ENCODE assay signal across 24 cellular contexts in genomic region chr3:13520326-13520880, GRCh38. TPM values are rescaled to one million over a fixed set of nuclear protein-coding genes. Genes with fewer than 3 reads are reported as not detected.
DNase-seq lines count a peak whose midpoint lies in the region; ATAC-seq, FAIRE-seq and TF ChIP-seq lines count a peak whose summit lies in the region.
"Had no signal": no experiment of that assay in that cellular context is flagged by ENCODE, and none has a peak within 500 bp of the region (broad histone marks: within the 10 kb centered on the region; RNA-seq: fewer than 3 reads in every experiment).

No MANE protein-coding gene starts in this region.

- intact Hi-C loops in HepG2 (cut with micrococcal nuclease; ENCODE audit: unreplicated experiment) (no loop called here), right lobe of liver (cut with DNase I) (no loop called here), kidney (cut with DNase I) (no loop called here), vagina (cut with DNase I) (no loop called here)

- H3K27ac ChIP-seq in HepG2 (ENCODE audit: extremely low read length, insufficient read depth, low read length) (no peak overlapping the region), right lobe of liver (no peak overlapping the region), kidney (ENCODE audit: low read depth in 2 of 2, low read length in 2 of 2) (no peak overlapping the region), osteoblast (ENCODE audit: low read depth, low read length) (no peak overlapping the region), vagina (peak overlapping the region; percentile 91)
- H3K27ac ChIP-seq: GM23248 had no signal

- H2AFZ ChIP-seq in HepG2 (ENCODE audit: low read length) = no peak overlapping the region
- no peak overlapping the region for H2AFZ ChIP-seq in osteoblast (ENCODE audit: low read length)
- H2AFZ ChIP-seq: GM23248 had no signal

- ATAC-seq in HepG2 = no peak
- ATAC-seq in right lobe of liver = no peak

- H3K27me3 ChIP-seq in HepG2 (ENCODE audit: control insufficient read depth in 1 of 2, insufficient read depth in 2 of 2, low read length in 2 of 2) = peaks cover 10 to 59% of the 10 kb centered on the region in 2 experiments
- H3K27me3 ChIP-seq in right lobe of liver = peaks cover 0 to 39% of the 10 kb centered on the region in 2 donors
- no peaks in the 10 kb centered on the region for H3K27me3 ChIP-seq in osteoblast (ENCODE audit: insufficient read depth, low read length)
- H3K27me3 ChIP-seq in vagina = no peaks in the 10 kb centered on the region
- H3K27me3 ChIP-seq: BE2C had no signal

- no peaks in the 10 kb centered on the region for H3K36me3 ChIP-seq in HepG2 (replicated peaks in 1 of 2; ENCODE audit: control insufficient read depth in 1 of 2, insufficient read depth in 2 of 2, low read length in 2 of 2)
- no peaks in the 10 kb centered on the region for H3K36me3 ChIP-seq in right lobe of liver
- H3K36me3 ChIP-seq in kidney (ENCODE audit: control insufficient read depth in 1 of 2, insufficient read depth in 2 of 2, low read length in 2 of 2) = no peaks in the 10 kb centered on the region
- H3K36me3 ChIP-seq in osteoblast (ENCODE audit: insufficient read depth, low read length) = no peaks in the 10 kb centered on the region
- no peaks in the 10 kb centered on the region for H3K36me3 ChIP-seq in vagina
- H3K36me3 ChIP-seq: BE2C, HAP-1 had no signal

- no peak overlapping the region for H3K4me3 ChIP-seq in HepG2 (replicated peaks in 1 of 3; ENCODE audit: insufficient read depth in 1 of 3, low read depth in 2 of 3, low read length in 3 of 3)
- H3K4me3 ChIP-seq in right lobe of liver = no peak overlapping the region
- no peak overlapping the region for H3K4me3 ChIP-seq in kidney (ENCODE audit: low read length in 2 of 2)
- no peak overlapping the region for H3K4me3 ChIP-seq in osteoblast (ENCODE audit: insufficient read depth, low read length)
- no peak overlapping the region for H3K4me3 ChIP-seq in vagina
- H3K4me3 ChIP-seq: GM23248, HAP-1 had no signal

- FAIRE-seq in HepG2 (lab: Jason Lieb, UNC) (no peak), kidney (lab: Jason Lieb, UNC) (no peak)
- FAIRE-seq: A204.1, GM12891, GM19239 had no signal

- no peak overlapping the region for H3K4me2 ChIP-seq in HepG2 (ENCODE audit: low read depth, low read length)
- H3K4me2 ChIP-seq in osteoblast (ENCODE audit: insufficient read depth, low read length) = no peak overlapping the region

- WGBS in HepG2 (ENCODE audit: low lambda C conversion rate) = 24% methylated on average over 4 of the region's 9 CpGs
- WGBS in right lobe of liver (ENCODE audit: insufficient coverage, low coverage, low lambda C conversion rate, missing lambda C conversion rate) = 39% methylated on average over 2 of the region's 9 CpGs

- no peak for TF ChIP-seq RAD21 in HepG2 (CRISPR knock-in tag; IDR thresholded peaks at IDR 0.05)

- in situ Hi-C loops in HepG2 (cut with HindIII; ENCODE audit: extremely low pct_ligation_motif_present, low pct_unique_long_range_greater_than_20kb) = no loop called here

- DNase-seq in HepG2 (ENCODE audit: low spot score) (no peak), right lobe of liver (no peak), kidney (peak; percentile 43), osteoblast (ENCODE audit: insufficient read length, low spot score, missing footprints) (peak; percentile 54), vagina (ENCODE audit: extremely low spot score in 2 of 2) (no peak), GF-D8 (lab: John Stamatoyannopoulos, UW) (no peak), SK-N-DZ (ENCODE audit: low spot score) (no peak), erythroblast (lab: John Stamatoyannopoulos, UW) (no peak)
- DNase-seq: ACHN; BE2C; C1 segment of cervical spinal cord; CD4-positive, CD25-positive, alpha-beta regulatory T cell; CD8-positive, alpha-beta memory T cell; COR-L47; DMS 273 treated with DMSO at 0.1 percent for 48 hours; DMS53; DND-41; EL; GM23248 had no signal

- H3K9ac ChIP-seq in HepG2 (ENCODE audit: insufficient read depth, low read depth, low read length) = no peak overlapping the region
- H3K9ac ChIP-seq in kidney (ENCODE audit: low read length in 2 of 2) = no peak overlapping the region
- H3K9ac ChIP-seq: GM23248 had no signal

- TF ChIP-seq EP300 in HepG2 (IDR thresholded peaks at IDR 0.05; ENCODE audit: low read depth in 2 of 2, low read length in 2 of 2) (no peak), HepG2 (CRISPR knock-in tag; IDR thresholded peaks at IDR 0.05; ENCODE audit: borderline replicate concordance) (no peak)

- no peaks in the 10 kb centered on the region for H3K79me2 ChIP-seq in HepG2 (ENCODE audit: insufficient read depth, low read length)
- no peaks in the 10 kb centered on the region for H3K79me2 ChIP-seq in osteoblast (ENCODE audit: insufficient read depth, low read length)

- CTCF ChIA-PET in HepG2 (lab: Yijun Ruan, JAX; ENCODE audit: low intra/inter-chr PET ratio, low total read pairs) = no interaction called here

- H3K4me1 ChIP-seq in HepG2 (ENCODE audit: insufficient read depth, low read length) (peaks cover 13% of the 10 kb centered on the region; the same call in 1 of the 2 replicates), right lobe of liver (peaks cover 0 to 13% (median 3%) of the 10 kb centered on the region in 4 donors), kidney (ENCODE audit: control insufficient read depth in 1 of 2, insufficient read depth in 1 of 2, low read depth in 1 of 2, low read length in 2 of 2) (no peaks in the 10 kb centered on the region), osteoblast (ENCODE audit: insufficient read depth, low read length) (peaks cover 3% of the 10 kb centered on the region), vagina (peaks cover 56% of the 10 kb centered on the region)
- H3K4me1 ChIP-seq: BE2C, HAP-1 had no signal

- POLR2A ChIA-PET in HepG2 (lab: Yijun Ruan, JAX) = no interaction called here

- H3K9me3 ChIP-seq in HepG2 (ENCODE audit: low read length) = no peaks in the 10 kb centered on the region
- no peaks in the 10 kb centered on the region for H3K9me3 ChIP-seq in right lobe of liver
- no peaks in the 10 kb centered on the region for H3K9me3 ChIP-seq in kidney (ENCODE audit: control insufficient read depth in 1 of 2, low read length in 2 of 2)
- no peaks in the 10 kb centered on the region for H3K9me3 ChIP-seq in osteoblast (ENCODE audit: low read depth, low read length)
- no peaks in the 10 kb centered on the region for H3K9me3 ChIP-seq in vagina
- H3K9me3 ChIP-seq: BE2C, HAP-1 had no signal

- no peak for TF ChIP-seq CTCF in HepG2 (CRISPR knock-in tag; IDR thresholded peaks at IDR 0.05)
- TF ChIP-seq CTCF in right lobe of liver (IDR thresholded peaks at IDR 0.05) = no peak
- TF ChIP-seq CTCF in kidney (IDR thresholded peaks at IDR 0.05; ENCODE audit: borderline replicate concordance, extremely low read depth, insufficient read depth) = no peak
- TF ChIP-seq CTCF in osteoblast (IDR thresholded peaks at IDR 0.05; ENCODE audit: extremely low read depth, low read depth, low read length) = no peak
- no peak for TF ChIP-seq CTCF in vagina (IDR thresholded peaks at IDR 0.05)

- BruUV-seq in HepG2 (replicated peaks; lab: Mats Ljungman, UMichigan) = no TSS peak

- no peak for TF ChIP-seq POLR2A in HepG2 (IDR thresholded peaks at IDR 0.05; ENCODE audit: insufficient read depth in 1 of 2, low read depth in 2 of 2, low read length in 2 of 2)
- TF ChIP-seq POLR2A in right lobe of liver (IDR thresholded peaks at IDR 0.05) = no peak
- TF ChIP-seq POLR2A in vagina (IDR thresholded peaks at IDR 0.05) = no peak
- no peak for TF ChIP-seq POLR2A in erythroblast (IDR thresholded peaks at IDR 0.05; ENCODE audit: low read length)

- H4K20me1 ChIP-seq in HepG2 (ENCODE audit: insufficient read depth, low read length) (no peaks in the 10 kb centered on the region), osteoblast (ENCODE audit: insufficient read depth, low read length) (no peaks in the 10 kb centered on the region)

RNA-seq across cellular contexts. Expression of gene FBLN2, which starts 28.5 kb away (rescaled TPM):
- total RNA-seq in HepG2 (2016; rRNA removed; fragmentation: Illumina TruSeq; extraction: Trizol) (not detected in 2 replicates), right lobe of liver (1 to 10 TPM; 1.9 to 4.0 (median 2.7) TPM), kidney (43.4 TPM), osteoblast (46.0 and 54.6 TPM in 2 replicates), vagina (94.3 TPM)
- not detected in 2 replicates for total RNA-seq in HepG2 (2016; cell fraction: cytosol; rRNA removed; fragmentation: Illumina TruSeq; extraction: Trizol; ENCODE audit: low read depth)
- not detected in 2 replicates for total RNA-seq in HepG2 (2016; cell fraction: insoluble cytoplasmic fraction; rRNA removed; fragmentation: Illumina TruSeq; extraction: Trizol)
- total RNA-seq in HepG2 (2016; cell fraction: membrane; rRNA removed; fragmentation: Illumina TruSeq; extraction: Trizol) = not detected in 2 replicates
- not detected in 2 replicates for total RNA-seq in HepG2 (2016; cell fraction: nucleus; rRNA removed; fragmentation: Illumina TruSeq; extraction: Trizol)
- polyA plus RNA-seq in HepG2 (2011; rRNA removed) (0.04 TPM in 1 of 2 replicates, not detected in the other), kidney (ENCODE audit: insufficient read depth, low read depth, low replicate concordance) (3.2 TPM)
- 0.04 TPM in 2 replicates for polyA plus RNA-seq in HepG2 (2011; cell fraction: cytosol; rRNA removed)
- 0.02 and 0.05 TPM in 2 replicates for polyA plus RNA-seq in HepG2 (2011; cell fraction: nucleus; rRNA removed)
- 0.05 and 0.08 TPM in 2 replicates for polyA plus RNA-seq in HepG2 (2012)
- polyA plus RNA-seq in HepG2 (2016; cell fraction: cytosol; fragmentation: Illumina TruSeq; extraction: Trizol; ENCODE audit: low read depth) = not detected in 2 replicates
- not detected in 2 replicates for polyA plus RNA-seq in HepG2 (2016; cell fraction: insoluble cytoplasmic fraction; fragmentation: Illumina TruSeq; extraction: Trizol; ENCODE audit: low read depth)
- polyA plus RNA-seq in HepG2 (2016; cell fraction: membrane; fragmentation: Illumina TruSeq; extraction: Trizol; ENCODE audit: low read depth) = not detected in 2 replicates
- not detected in 2 replicates for polyA plus RNA-seq in HepG2 (2016; cell fraction: nucleus; fragmentation: Illumina TruSeq; extraction: Trizol; ENCODE audit: insufficient read depth, low read depth)
- 0.06 and 0.12 TPM in 2 replicates for polyA minus RNA-seq in HepG2 (2011; rRNA and poly(A)+ RNA removed; ENCODE audit: low replicate concordance)
- polyA minus RNA-seq in HepG2 (2011; cell fraction: cytosol; rRNA and poly(A)+ RNA removed) = not detected in 2 replicates
- polyA minus RNA-seq in HepG2 (2011; cell fraction: nucleus; rRNA and poly(A)+ RNA removed) = 0.37 TPM in 1 of 2 replicates, not detected in the other
- 0.09 and 0.48 TPM in 2 replicates for polyA plus RNA-seq in SK-N-DZ (2014; cell fraction: cytosol; rRNA removed)
- 0.25 TPM in 1 of 2 replicates, not detected in the other for polyA plus RNA-seq in SK-N-DZ (2014; cell fraction: nucleus; rRNA removed)
- total RNA-seq: CD4-positive, CD25-positive, alpha-beta regulatory T cell; H4 had no signal
- polyA plus RNA-seq: CD4-positive, CD25-positive, alpha-beta regulatory T cell had no signal

RNA-seq across cellular contexts. Expression of gene HDAC11, which starts 40.3 kb away (rescaled TPM):
- total RNA-seq in HepG2 (2016; rRNA removed; fragmentation: Illumina TruSeq; extraction: Trizol) (10.5 and 13.7 TPM in 2 replicates), right lobe of liver (10 to 100 TPM in 1 of 6 experiments, 1 to 10 TPM in 5; 2.2 to 10.8 (median 5.0) TPM), kidney (28.3 TPM), osteoblast (10.9 and 11.2 TPM in 2 replicates), vagina (12.0 TPM)
- 4.0 and 4.5 TPM in 2 replicates for total RNA-seq in HepG2 (2016; cell fraction: cytosol; rRNA removed; fragmentation: Illumina TruSeq; extraction: Trizol; ENCODE audit: low read depth)
- 8.3 and 12.0 TPM in 2 replicates for total RNA-seq in HepG2 (2016; cell fraction: insoluble cytoplasmic fraction; rRNA removed; fragmentation: Illumina TruSeq; extraction: Trizol)
- 8.1 and 8.4 TPM in 2 replicates for total RNA-seq in HepG2 (2016; cell fraction: membrane; rRNA removed; fragmentation: Illumina TruSeq; extraction: Trizol)
- total RNA-seq in HepG2 (2016; cell fraction: nucleus; rRNA removed; fragmentation: Illumina TruSeq; extraction: Trizol) = 5.7 and 8.2 TPM in 2 replicates
- polyA plus RNA-seq in HepG2 (2011; rRNA removed) (33.1 and 49.7 TPM in 2 replicates), kidney (ENCODE audit: insufficient read depth, low read depth, low replicate concordance) (43.7 TPM)
- 45.0 and 52.1 TPM in 2 replicates for polyA plus RNA-seq in HepG2 (2011; cell fraction: cytosol; rRNA removed)
- polyA plus RNA-seq in HepG2 (2011; cell fraction: nucleus; rRNA removed) = 54.1 and 56.2 TPM in 2 replicates
- polyA plus RNA-seq in HepG2 (2012) = 51.6 and 55.6 TPM in 2 replicates
- 4.4 and 6.3 TPM in 2 replicates for polyA plus RNA-seq in HepG2 (2016; cell fraction: cytosol; fragmentation: Illumina TruSeq; extraction: Trizol; ENCODE audit: low read depth)
- 9.3 and 10.5 TPM in 2 replicates for polyA plus RNA-seq in HepG2 (2016; cell fraction: insoluble cytoplasmic fraction; fragmentation: Illumina TruSeq; extraction: Trizol; ENCODE audit: low read depth)
- 7.6 and 9.8 TPM in 2 replicates for polyA plus RNA-seq in HepG2 (2016; cell fraction: membrane; fragmentation: Illumina TruSeq; extraction: Trizol; ENCODE audit: low read depth)
- 10.6 and 11.8 TPM in 2 replicates for polyA plus RNA-seq in HepG2 (2016; cell fraction: nucleus; fragmentation: Illumina TruSeq; extraction: Trizol; ENCODE audit: insufficient read depth, low read depth)
- polyA minus RNA-seq in HepG2 (2011; rRNA and poly(A)+ RNA removed; ENCODE audit: low replicate concordance) = 4.8 and 66.6 TPM in 2 replicates
- polyA minus RNA-seq in HepG2 (2011; cell fraction: cytosol; rRNA and poly(A)+ RNA removed) = 29.4 and 31.1 TPM in 2 replicates
- polyA minus RNA-seq in HepG2 (2011; cell fraction: nucleus; rRNA and poly(A)+ RNA removed) = 21.3 and 22.1 TPM in 2 replicates
- polyA plus RNA-seq in SK-N-DZ (2014; cell fraction: cytosol; rRNA removed) = 11.6 and 11.8 TPM in 2 replicates
- 5.2 and 6.3 TPM in 2 replicates for polyA plus RNA-seq in SK-N-DZ (2014; cell fraction: nucleus; rRNA removed)

Comparison
In these comparisons a context has a peak if more than half of its experiments do, and no peak if none do; other contexts are left out.
1. DNase-seq: peak in kidney (single experiment) and osteoblast (single experiment); none in HepG2 (single experiment), right lobe of liver (0 of 3), vagina (0 of 2), GF-D8 (single experiment), SK-N-DZ (single experiment) and erythroblast (0 of 2).